ENCODE assay signal across 8 cellular contexts in the genomic region with DNA sequence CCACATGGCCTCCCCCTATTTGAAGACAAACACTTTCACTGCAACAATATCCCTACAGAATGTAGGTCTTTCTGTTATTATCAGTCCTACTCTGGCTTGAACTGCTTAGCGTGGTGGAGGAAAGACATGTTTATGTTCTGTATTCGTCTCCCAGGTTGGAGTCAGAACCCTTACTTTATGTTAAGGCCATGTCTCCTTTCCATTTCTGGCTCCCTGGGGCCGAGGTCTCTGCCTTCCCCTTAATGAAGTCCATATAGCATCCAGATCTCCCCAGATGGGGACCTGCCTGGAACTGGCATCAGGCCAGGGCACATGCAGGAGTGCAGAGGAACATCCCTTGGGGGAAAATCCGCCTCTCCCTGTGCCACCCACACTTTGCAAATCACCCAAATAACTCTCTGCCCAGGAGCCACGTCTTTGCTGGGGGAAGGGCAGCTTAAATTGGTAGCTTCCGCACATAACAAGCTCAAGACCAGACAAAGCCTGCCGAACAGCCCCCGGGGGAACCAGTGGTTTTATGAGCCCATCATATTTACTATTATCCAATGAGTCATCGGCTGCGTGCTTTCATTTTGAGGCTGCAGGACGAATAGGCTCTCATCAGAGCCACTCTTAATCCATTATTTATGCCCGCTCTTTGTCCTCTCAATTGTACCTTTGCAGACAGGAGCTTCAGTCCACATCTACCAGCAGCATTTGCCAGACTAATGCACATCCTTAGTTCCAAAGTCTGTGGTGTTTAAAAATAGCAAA.
DNase-seq lines count a peak whose midpoint lies in the region; ATAC-seq and TF ChIP-seq lines count a peak whose summit lies in the region.

No MANE protein-coding gene starts in this region.

- H3K27me3 ChIP-seq in ovary (no peaks in the 10 kb centered on the region), aorta (ENCODE audit: control insufficient read depth in 1 of 2, insufficient read depth in 2 of 2, low read length in 1 of 2) (no peaks in the 10 kb centered on the region)

- peaks cover 53% of the 10 kb centered on the region for H3K4me1 Mint-ChIP-seq in activated T-cell treated with anti-CD3 and anti-CD28 coated beads, Interleukin-2, amount 50 U/mL, for 24 hours (ENCODE audit: low read depth)
- H3K4me1 Mint-ChIP-seq in activated T-cell treated with anti-CD3 and anti-CD28 coated beads, Interleukin-2, amount 50 U/mL, for 4 hours (ENCODE audit: low read depth): peaks cover 57% of the 10 kb centered on the region
- H3K4me1 Mint-ChIP-seq in brain: peaks cover 31% of the 10 kb centered on the region

- H3K36me3 ChIP-seq in ovary (no peaks in the 10 kb centered on the region), aorta (ENCODE audit: control insufficient read depth in 1 of 2, insufficient read depth in 2 of 2, low read length in 1 of 2) (no peaks in the 10 kb centered on the region)

- no peak for TF ChIP-seq POLR2A in ovary (IDR thresholded peaks at IDR 0.05)

- WGBS in ovary, 3 donors: 27 to 45% (median 34%) methylated on average over 12 of the region's 12 CpGs
- 56 to 61% methylated on average over 12 of the region's 12 CpGs for WGBS in aorta, 2 donors

- no peak for ATAC-seq in activated T-cell treated with anti-CD3 and anti-CD28 coated beads, Interleukin-2, amount 50 U/mL, for 4 hours
- ATAC-seq in GM21526 (IDR thresholded peaks at IDR 0.05; ENCODE audit: low FRiP score, unreplicated experiment) (no peak), HG03432 (IDR thresholded peaks at IDR 0.05; ENCODE audit: unreplicated experiment) (no peak), aorta (ENCODE audit: low FRiP score) (no peak)

- intact Hi-C loops in ovary (cut with DNase I): no loop called here
- intact Hi-C loops in aorta (cut with DNase I): no loop called here

- H3K36me3 Mint-ChIP-seq in activated T-cell treated with anti-CD3 and anti-CD28 coated beads, Interleukin-2, amount 50 U/mL, for 24 hours (ENCODE audit: low read depth): no peaks in the 10 kb centered on the region
- H3K36me3 Mint-ChIP-seq in activated T-cell treated with anti-CD3 and anti-CD28 coated beads, Interleukin-2, amount 50 U/mL, for 4 hours (ENCODE audit: insufficient read depth): no peaks in the 10 kb centered on the region
- no peaks in the 10 kb centered on the region for H3K36me3 Mint-ChIP-seq in brain

- no peak overlapping the region for H3K27ac ChIP-seq in ovary
- H3K27ac ChIP-seq in aorta (ENCODE audit: low read depth in 1 of 2, low read length in 2 of 2): no peak overlapping the region

- DNase-seq in activated T-cell treated with anti-CD3 and anti-CD28 coated beads, Interleukin-2, amount 50 U/mL, for 24 hours: peak; percentile 32
- no peak for DNase-seq in activated T-cell treated with anti-CD3 and anti-CD28 coated beads, Interleukin-2, amount 50 U/mL, for 4 hours
- DNase-seq in NCI-H2196 treated with DMSO at 0.1 percent for 48 hours (lab: John Stamatoyannopoulos, UW; ENCODE audit: unreplicated experiment) (peak; percentile 38), ovary (peak in 1 of 5 donors; percentile 47), aorta (no peak)

- H3K4me3 Mint-ChIP-seq in activated T-cell treated with anti-CD3 and anti-CD28 coated beads, Interleukin-2, amount 50 U/mL, for 24 hours: no peak overlapping the region
- H3K4me3 Mint-ChIP-seq in activated T-cell treated with anti-CD3 and anti-CD28 coated beads, Interleukin-2, amount 50 U/mL, for 4 hours: no peak overlapping the region
- H3K4me3 Mint-ChIP-seq in brain: peak overlapping the region in 3 of 5 experiments; percentile 15 to 44 (median 21)

- peaks cover 3% of the 10 kb centered on the region for H3K4me1 ChIP-seq in ovary (ENCODE audit: insufficient read depth)
- H3K4me1 ChIP-seq in aorta (ENCODE audit: control insufficient read depth in 1 of 2, insufficient read depth in 2 of 2, low read length in 2 of 2): no peaks in the 10 kb centered on the region

- no peaks in the 10 kb centered on the region for H3K27me3 Mint-ChIP-seq in activated T-cell treated with anti-CD3 and anti-CD28 coated beads, Interleukin-2, amount 50 U/mL, for 24 hours
- no peaks in the 10 kb centered on the region for H3K27me3 Mint-ChIP-seq in activated T-cell treated with anti-CD3 and anti-CD28 coated beads, Interleukin-2, amount 50 U/mL, for 4 hours (ENCODE audit: low read depth)
- peaks cover 17% of the 10 kb centered on the region for H3K27me3 Mint-ChIP-seq in brain

- TF ChIP-seq CTCF in brain (conservative IDR thresholded peaks at IDR 0.05) (no peak), ovary (IDR thresholded peaks at IDR 0.05) (no peak)

- peak overlapping the region; percentile 12 for H3K27ac Mint-ChIP-seq in activated T-cell treated with anti-CD3 and anti-CD28 coated beads, Interleukin-2, amount 50 U/mL, for 24 hours
- H3K27ac Mint-ChIP-seq in brain: peak overlapping the region in 3 of 5 experiments; percentile 52 to 93 (median 93)

- H3K4me3 ChIP-seq in ovary (peak overlapping the region; percentile 26), aorta (ENCODE audit: low read length in 2 of 2) (no peak overlapping the region)

- H3K9me3 ChIP-seq in ovary: no peaks in the 10 kb centered on the region
- H3K9me3 ChIP-seq in aorta (ENCODE audit: control insufficient read depth, low read length): peaks cover 2% of the 10 kb centered on the region

- no peak for TF ChIP-seq EP300 in ovary (IDR thresholded peaks at IDR 0.05)

- peaks cover 2% of the 10 kb centered on the region for H3K9me3 Mint-ChIP-seq in activated T-cell treated with anti-CD3 and anti-CD28 coated beads, Interleukin-2, amount 50 U/mL, for 24 hours
- peaks cover 5% of the 10 kb centered on the region for H3K9me3 Mint-ChIP-seq in activated T-cell treated with anti-CD3 and anti-CD28 coated beads, Interleukin-2, amount 50 U/mL, for 4 hours
- H3K9me3 Mint-ChIP-seq in brain: peaks cover 0 to 8% (median 0%) of the 10 kb centered on the region in 5 experiments

Comparison
In these comparisons a context has a peak if more than half of its experiments do, and no peak if none do; other contexts are left out.
1. DNase-seq: peak in activated T-cell treated with anti-CD3 and anti-CD28 coated beads, Interleukin-2, amount 50 U/mL, for 24 hours (single experiment) and NCI-H2196 treated with DMSO at 0.1 percent for 48 hours (single experiment); none in activated T-cell treated with anti-CD3 and anti-CD28 coated beads, Interleukin-2, amount 50 U/mL, for 4 hours (single experiment) and aorta (0 of 2).
2. H3K4me3 Mint-ChIP-seq: peak in brain (3 of 5); none in activated T-cell treated with anti-CD3 and anti-CD28 coated beads, Interleukin-2, amount 50 U/mL, for 24 hours (single experiment) and activated T-cell treated with anti-CD3 and anti-CD28 coated beads, Interleukin-2, amount 50 U/mL, for 4 hours (single experiment).